In the genomic region with DNA sequence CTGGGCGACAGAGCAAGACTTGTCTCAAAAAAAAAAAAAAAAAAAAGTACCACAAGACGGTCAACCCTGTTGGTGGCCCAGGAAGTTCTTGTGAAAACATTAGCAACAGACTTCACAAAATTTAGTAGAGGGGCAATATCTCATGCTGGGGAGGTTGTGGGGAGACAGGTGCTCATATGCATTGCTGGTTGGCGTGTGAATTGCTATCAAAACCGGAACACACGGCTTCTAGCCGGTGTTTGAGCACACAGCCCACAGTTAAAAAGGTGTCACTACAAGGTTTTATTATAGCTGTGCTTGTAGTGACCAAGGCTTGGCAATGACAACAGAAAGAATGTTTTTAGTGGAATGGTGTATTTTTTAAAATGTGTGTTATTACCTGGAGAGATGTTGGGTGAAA, we compare ENCODE assay signal across 22 cellular contexts. TPM values are rescaled to one million over a fixed set of nuclear protein-coding genes. Genes with fewer than 3 reads are reported as not detected.
"Had no signal": no experiment of that assay in that cellular context is flagged by ENCODE, and none has a peak within 500 bp of the region (broad histone marks: within the 10 kb centered on the region; RNA-seq: fewer than 3 reads in every experiment).

No MANE protein-coding gene starts in this region.

- H3K4me3 Mint-ChIP-seq: effector memory CD8-positive, alpha-beta T cell; immature natural killer cell; natural killer cell; neural progenitor cell; stimulated activated naive CD8-positive, alpha-beta T cell treated with anti-CD3 and anti-CD28 coated beads, Interleukin-15, amount 100 ng/mL, for 72 hours had no signal

- H3K9ac ChIP-seq: neural progenitor cell, parathyroid adenoma had no signal

- H3K4me1 ChIP-seq: left ventricle myocardium inferior, lower lobe of right lung, neural progenitor cell, parathyroid adenoma, right lobe of liver, suprapubic skin, transverse colon, vagina had no signal

- ATAC-seq: effector memory CD8-positive, alpha-beta T cell; left colon; lower lobe of right lung; natural killer cell; right lobe of liver; stimulated activated naive CD8-positive, alpha-beta T cell treated with anti-CD3 and anti-CD28 coated beads, Interleukin-15, amount 100 ng/mL, for 72 hours had no signal

- H3K9me3 ChIP-seq: left ventricle myocardium inferior, lower lobe of right lung, right lobe of liver, suprapubic skin, transverse colon, vagina had no signal

- H3K27me3 ChIP-seq: neural progenitor cell, right lobe of liver, suprapubic skin, transverse colon, vagina had no signal

- DNase-seq: cortex of kidney; effector memory CD8-positive, alpha-beta T cell; hypothalamus; immature natural killer cell; islet precursor cell; kidney glomerular epithelial cell; left colon; left ventricle myocardium inferior; lower lobe of right lung; natural killer cell; right lobe of liver; small intestine; stimulated activated CD4-positive, alpha-beta T cell treated with anti-CD3 and anti-CD28 coated beads, Interleukin-15, amount 100 ng/mL, for 24 hours; stimulated activated CD4-positive, alpha-beta T cell treated with anti-CD3 and anti-CD28 coated beads, Interleukin-2, amount 100 ng/mL, for 48 hours; stimulated activated naive CD4-positive, alpha-beta T cell; stimulated activated naive CD8-positive, alpha-beta T cell treated with anti-CD3 and anti-CD28 coated beads, Interleukin-15, amount 100 ng/mL, for 72 hours; transverse colon had no signal

- H3K4me3 ChIP-seq: left ventricle myocardium inferior, lower lobe of right lung, neural progenitor cell, right lobe of liver, suprapubic skin, transverse colon, vagina had no signal

- H3K9me3 Mint-ChIP-seq: effector memory CD8-positive, alpha-beta T cell; immature natural killer cell; natural killer cell; neural progenitor cell; stimulated activated naive CD8-positive, alpha-beta T cell treated with anti-CD3 and anti-CD28 coated beads, Interleukin-15, amount 100 ng/mL, for 72 hours had no signal

- H3K4me1 Mint-ChIP-seq: immature natural killer cell; natural killer cell; stimulated activated naive CD8-positive, alpha-beta T cell treated with anti-CD3 and anti-CD28 coated beads, Interleukin-15, amount 100 ng/mL, for 72 hours had no signal

- H3K27ac ChIP-seq: left ventricle myocardium inferior, lower lobe of right lung, neural progenitor cell, parathyroid adenoma, right lobe of liver, suprapubic skin, transverse colon, vagina had no signal

- H3K27me3 Mint-ChIP-seq: effector memory CD8-positive, alpha-beta T cell; progenitor cell of endocrine pancreas; stimulated activated naive CD8-positive, alpha-beta T cell treated with anti-CD3 and anti-CD28 coated beads, Interleukin-15, amount 100 ng/mL, for 72 hours had no signal

- H3K27ac Mint-ChIP-seq: effector memory CD8-positive, alpha-beta T cell; natural killer cell; neural progenitor cell had no signal

- H3K36me3 ChIP-seq: right lobe of liver, transverse colon had no signal

- H3K36me3 Mint-ChIP-seq: natural killer cell had no signal

RNA-seq across cellular contexts. Expression of gene PHEX, which starts 49.8 kb away (rescaled TPM):
- polyA plus RNA-seq: immature natural killer cell had no signal
